In the genomic region with DNA sequence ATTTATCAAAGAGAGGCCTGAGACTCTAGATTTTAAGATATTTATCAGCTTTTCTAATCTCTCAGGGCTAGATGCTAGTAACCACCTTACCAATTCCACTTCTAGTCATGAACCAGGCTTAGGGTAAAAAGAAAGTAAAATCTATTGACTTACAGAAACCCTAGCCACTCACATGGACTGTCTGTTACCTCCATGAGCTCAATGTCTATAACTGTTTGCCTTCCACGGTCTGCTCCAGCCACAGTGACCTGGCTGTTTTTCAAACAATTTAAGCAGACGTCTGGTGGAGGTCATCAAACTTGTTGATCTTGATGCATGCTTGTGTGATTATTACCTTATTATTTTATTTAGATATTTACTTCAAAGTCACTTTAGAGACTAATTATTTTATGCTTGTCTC, we compare ENCODE assay signal across 10 cellular contexts. TPM values are rescaled to one million over a fixed set of nuclear protein-coding genes. Genes with fewer than 3 reads are reported as not detected.
"Had no signal": no experiment of that assay in that cellular context is flagged by ENCODE, and none has a peak within 500 bp of the region (broad histone marks: within the 10 kb centered on the region; RNA-seq: fewer than 3 reads in every experiment).

No MANE protein-coding gene starts in this region.

RNA-seq across cellular contexts. Expression of a gene that starts 50.4 kb away (rescaled TPM):
- total RNA-seq: OCI-LY7, PC-3, PC-9, Peyer's patch, Right ventricle myocardium inferior, Right ventricle myocardium superior, RPMI7951, SJCRH30, SJSA1, SK-MEL-5 had no signal
